Comparison of ENCODE assay signal across 23 cellular contexts in genomic region chrX:122135070-122135469, GRCh38.
"Had no signal": no experiment of that assay in that cellular context is flagged by ENCODE, and none has a peak within 500 bp of the region (broad histone marks: within the 10 kb centered on the region; RNA-seq: fewer than 3 reads in every experiment).

No MANE protein-coding gene starts in this region.

- H3K4me3 ChIP-seq: SJSA1 had no signal

- H3K27me3 ChIP-seq: SJSA1 had no signal

- DNase-seq: activated CD4-positive, alpha-beta T cell treated with anti-CD3 and anti-CD28 coated beads for 48 hours; activated CD4-positive, alpha-beta T cell treated with anti-CD3 and anti-CD28 coated beads, Interleukin-2, amount 50 U/mL, for 4 hours; activated CD4-positive, CD25-positive, alpha-beta regulatory T cell treated with anti-CD3 and anti-CD28 coated beads, Interleukin-2, amount 50 U/mL, for 72 hours; activated CD8-positive, alpha-beta memory T cell treated with anti-CD3 and anti-CD28 coated beads, Interleukin-2, amount 50 U/mL, for 48 hours; activated CD8-positive, alpha-beta T cell treated with anti-CD3 and anti-CD28 coated beads, Interleukin-2, amount 10 ng/mL, durations not matched to agents 7 days and 5 days; activated naive CD4-positive, alpha-beta T cell; activated T-cell treated with anti-CD3 and anti-CD28 coated beads, Interleukin-2, amount 50 U/mL, for 1 hour; amniotic stem cell; Kasumi-1; NCI-H1048; NCI-H146; NCI-H187 treated with DMSO at 0.1 percent for 48 hours; NCI-H2081 treated with DMSO at 0.1 percent for 48 hours; NCI-H2171; NCI-H2227 treated with DMSO at 0.1 percent for 48 hours; NCI-H446 treated with DMSO at 0.1 percent for 48 hours; NCI-H524 treated with DMSO at 0.1 percent for 48 hours; NCI-H774; RPMI8226; SHP77 had no signal

- H3K27ac ChIP-seq: SJSA1 had no signal

- H3K36me3 ChIP-seq: SJSA1 had no signal

- H3K4me1 ChIP-seq: SJSA1 had no signal

- ATAC-seq: activated CD8-positive, alpha-beta T cell treated with anti-CD3 and anti-CD28 coated beads, Interleukin-2, amount 10 ng/mL, durations not matched to agents 7 days and 5 days; SK-N-SH treated with all-trans-retinoic acid at 6 μM for 48 hours; WTC11 had no signal

- H3K9me3 ChIP-seq: SJSA1 had no signal
